ENCODE assay signal across 11 cellular contexts in the genomic region with DNA sequence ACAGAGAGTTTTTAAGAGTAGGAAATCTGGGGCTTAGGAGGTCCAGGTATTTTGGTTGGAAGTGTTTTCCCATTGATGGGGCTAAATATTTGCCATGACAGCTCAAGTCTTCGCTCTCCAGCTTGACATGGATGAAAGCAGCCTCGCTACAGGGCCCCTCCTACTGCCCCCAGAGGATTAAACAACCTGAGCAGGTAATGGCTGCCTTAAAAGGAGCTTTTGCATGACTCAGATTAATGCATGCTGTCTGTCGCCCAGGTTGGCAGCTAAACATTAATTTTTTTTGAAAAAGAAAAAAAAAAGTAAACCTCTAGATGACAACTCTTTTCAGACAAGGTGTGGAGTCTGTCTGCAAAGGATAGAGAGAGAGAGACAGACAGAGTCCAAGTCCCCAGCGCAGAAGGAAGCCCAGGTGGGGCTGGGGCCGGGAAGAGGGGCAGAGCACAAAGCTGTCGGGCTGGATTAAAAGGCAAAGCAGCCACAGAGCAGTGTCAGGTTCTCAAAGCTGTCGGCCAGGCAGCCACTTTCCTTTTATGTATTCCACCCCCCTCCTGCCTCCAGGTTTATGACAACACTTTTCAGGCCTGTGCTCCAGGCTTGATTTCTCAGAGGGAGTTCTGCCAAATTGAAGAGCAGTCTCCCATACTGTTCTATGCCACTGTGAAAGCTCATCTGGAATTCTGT.
DNase-seq lines count a peak whose midpoint lies in the region; ATAC-seq, FAIRE-seq and TF ChIP-seq lines count a peak whose summit lies in the region.
"Had no signal": no experiment of that assay in that cellular context is flagged by ENCODE, and none has a peak within 500 bp of the region (broad histone marks: within the 10 kb centered on the region; RNA-seq: fewer than 3 reads in every experiment).

No MANE protein-coding gene starts in this region.

- dilution Hi-C loops in keratinocyte (cut with MboI; ENCODE audit: extremely low pct_ligation_motif_present, low sequenced_read_pairs) = no loop called here

- intact Hi-C loops in activated CD4-positive, alpha-beta memory T cell treated with anti-CD3 and anti-CD28 coated beads for 36 hours (cut with micrococcal nuclease) = no loop called here

- H3K9me3 ChIP-seq in T-helper 17 cell (ENCODE audit: control insufficient read depth, low read length, poor library complexity, severe bottlenecking) (no peaks in the 10 kb centered on the region), keratinocyte (ENCODE audit: control insufficient read depth, low read depth, low read length) (no peaks in the 10 kb centered on the region), smooth muscle cell (replicated peaks; ENCODE audit: low read depth) (no peaks in the 10 kb centered on the region)

- H3K36me3 ChIP-seq in keratinocyte (ENCODE audit: control insufficient read depth in 2 of 2, extremely low read depth in 1 of 2, insufficient read depth in 2 of 2, low read length in 2 of 2) = peaks cover 18 to 70% of the 10 kb centered on the region in 2 experiments
- H3K36me3 ChIP-seq in smooth muscle cell (ENCODE audit: low read depth) = peaks cover 4% of the 10 kb centered on the region

- H4K20me1 ChIP-seq in keratinocyte (ENCODE audit: control insufficient read depth, extremely low read depth, insufficient read depth, low read length) = no peaks in the 10 kb centered on the region
- peaks cover 90% of the 10 kb centered on the region for H4K20me1 ChIP-seq in smooth muscle cell (ENCODE audit: low read depth)

- ATAC-seq in T-helper 17 cell (no peak), GM21619 (IDR thresholded peaks at IDR 0.05; ENCODE audit: unreplicated experiment) (no peak)

- no peak overlapping the region for H3K4me3 ChIP-seq in keratinocyte (ENCODE audit: control insufficient read depth in 2 of 3, extremely low read depth in 1 of 3, insufficient read depth in 2 of 3, low read depth in 1 of 3, low read length in 3 of 3)
- no peak overlapping the region for H3K4me3 ChIP-seq in smooth muscle cell

- H3K27ac ChIP-seq in keratinocyte (ENCODE audit: control insufficient read depth, insufficient read depth, low read length) = peak overlapping the region; percentile 90
- H3K27ac ChIP-seq in smooth muscle cell (ENCODE audit: low read depth) = peak overlapping the region; percentile 88

- H3K27me3 ChIP-seq in keratinocyte (ENCODE audit: control insufficient read depth, extremely low read depth, insufficient read depth, low read length) (no peaks in the 10 kb centered on the region), smooth muscle cell (ENCODE audit: low read depth) (no peaks in the 10 kb centered on the region)

- WGBS in smooth muscle cell (ENCODE audit: low lambda C conversion rate) = 37% methylated on average over 7 of the region's 7 CpGs

- no peak overlapping the region for H3K4me3 Mint-ChIP-seq in activated CD4-positive, alpha-beta memory T cell treated with anti-CD3 and anti-CD28 coated beads for 36 hours
- no peak overlapping the region for H3K4me3 Mint-ChIP-seq in activated CD4-positive, alpha-beta memory T cell treated with anti-CD3 and anti-CD28 coated beads, Interleukin-2, amount 10 ng/mL, durations not matched to agents 7 days and 5 days
- H3K4me3 Mint-ChIP-seq in T-helper 17 cell = no peak overlapping the region
- H3K4me3 Mint-ChIP-seq: H9 had no signal

- peaks cover 57% of the 10 kb centered on the region for H3K36me3 Mint-ChIP-seq in activated CD4-positive, alpha-beta memory T cell treated with anti-CD3 and anti-CD28 coated beads for 36 hours
- peaks cover 56% of the 10 kb centered on the region for H3K36me3 Mint-ChIP-seq in activated CD4-positive, alpha-beta memory T cell treated with anti-CD3 and anti-CD28 coated beads, Interleukin-2, amount 10 ng/mL, durations not matched to agents 7 days and 5 days (ENCODE audit: low read depth)
- H3K36me3 Mint-ChIP-seq in T-helper 17 cell (ENCODE audit: low read depth) = peaks cover 16% of the 10 kb centered on the region

- peaks cover 50% of the 10 kb centered on the region for H3F3A ChIP-seq in smooth muscle cell (ENCODE audit: low read depth)

- H3K4me1 ChIP-seq in keratinocyte (ENCODE audit: control insufficient read depth, extremely low read depth, insufficient read depth, low read length) (peaks cover 56% of the 10 kb centered on the region), smooth muscle cell (ENCODE audit: low read depth) (peaks cover 23% of the 10 kb centered on the region)

- CTCF ChIA-PET in activated CD4-positive, alpha-beta memory T cell treated with anti-CD3 and anti-CD28 coated beads for 36 hours (lab: Charles Lee) = interaction anchor here (0.5 kb wide), 1 partner anchor 1044 kb away, joined by 5 read pairs; no protein-coding TSS in a partner anchor
- CTCF ChIA-PET in activated CD4-positive, alpha-beta memory T cell treated with anti-CD3 and anti-CD28 coated beads, Interleukin-2, amount 10 ng/mL, durations not matched to agents 7 days and 5 days (lab: Charles Lee) = interaction anchor here (0.5 kb wide), 1 partner anchor 1117 kb away, joined by 3 read pairs; no protein-coding TSS in a partner anchor

- no peak for TF ChIP-seq CTCF in keratinocyte (optimal IDR thresholded peaks at IDR 0.05 in 1 of 3, IDR thresholded peaks at IDR 0.05 in 1 of 3, conservative IDR thresholded peaks at IDR 0.05 in 1 of 3; ENCODE audit: extremely low read depth in 1 of 3, insufficient read depth in 2 of 3, low read length in 3 of 3)
- no peak for TF ChIP-seq CTCF in smooth muscle cell (IDR thresholded peaks at IDR 0.05; ENCODE audit: borderline replicate concordance, insufficient read depth, poor library complexity, severe bottlenecking)

- no peak for FAIRE-seq in keratinocyte (lab: Jason Lieb, UNC)
- no peak for FAIRE-seq in frontal cortex (lab: Jason Lieb, UNC)

- H3K27me3 Mint-ChIP-seq in activated CD4-positive, alpha-beta memory T cell treated with anti-CD3 and anti-CD28 coated beads for 36 hours = no peaks in the 10 kb centered on the region
- no peaks in the 10 kb centered on the region for H3K27me3 Mint-ChIP-seq in activated CD4-positive, alpha-beta memory T cell treated with anti-CD3 and anti-CD28 coated beads, Interleukin-2, amount 10 ng/mL, durations not matched to agents 7 days and 5 days
- H3K27me3 Mint-ChIP-seq in T-helper 17 cell = no peaks in the 10 kb centered on the region

- peaks cover 2% of the 10 kb centered on the region for H3K4me1 Mint-ChIP-seq in activated CD4-positive, alpha-beta memory T cell treated with anti-CD3 and anti-CD28 coated beads for 36 hours (ENCODE audit: low read depth)
- H3K4me1 Mint-ChIP-seq in activated CD4-positive, alpha-beta memory T cell treated with anti-CD3 and anti-CD28 coated beads, Interleukin-2, amount 10 ng/mL, durations not matched to agents 7 days and 5 days = peaks cover 1% of the 10 kb centered on the region
- peaks cover 2% of the 10 kb centered on the region for H3K4me1 Mint-ChIP-seq in T-helper 17 cell

- H2AFZ ChIP-seq in keratinocyte (ENCODE audit: control insufficient read depth, low read length) = no peak overlapping the region
- no peak overlapping the region for H2AFZ ChIP-seq in smooth muscle cell (ENCODE audit: low read depth)

- peaks cover 5% of the 10 kb centered on the region for H3K9me1 ChIP-seq in keratinocyte (ENCODE audit: control insufficient read depth, extremely low read depth, insufficient read depth, low read length)

- H3K9ac ChIP-seq in keratinocyte (ENCODE audit: control insufficient read depth, extremely low read depth, insufficient read depth, low read length) (peak overlapping the region; percentile 13), smooth muscle cell (ENCODE audit: low read depth) (peak overlapping the region; percentile 30)

- H3K27ac Mint-ChIP-seq in activated CD4-positive, alpha-beta memory T cell treated with anti-CD3 and anti-CD28 coated beads for 36 hours = peak overlapping the region; percentile 60
- no peak overlapping the region for H3K27ac Mint-ChIP-seq in activated CD4-positive, alpha-beta memory T cell treated with anti-CD3 and anti-CD28 coated beads, Interleukin-2, amount 10 ng/mL, durations not matched to agents 7 days and 5 days
- peak overlapping the region; percentile 24 for H3K27ac Mint-ChIP-seq in T-helper 17 cell
- H3K27ac Mint-ChIP-seq: H9 had no signal

- peaks cover 16% of the 10 kb centered on the region for H3K79me2 ChIP-seq in keratinocyte (ENCODE audit: control insufficient read depth, insufficient read depth, low read length)
- peaks cover 14% of the 10 kb centered on the region for H3K79me2 ChIP-seq in smooth muscle cell (ENCODE audit: low read depth)

- H3K4me2 ChIP-seq in keratinocyte (ENCODE audit: control insufficient read depth, extremely low read depth, insufficient read depth, low read depth, low read length) = no peak overlapping the region
- H3K4me2 ChIP-seq in smooth muscle cell = peak overlapping the region; percentile 30

- no peak for DNase-seq in activated CD4-positive, alpha-beta memory T cell treated with anti-CD3 and anti-CD28 coated beads for 36 hours
- DNase-seq in activated CD4-positive, alpha-beta memory T cell treated with anti-CD3 and anti-CD28 coated beads, Interleukin-2, amount 10 ng/mL, durations not matched to agents 7 days and 5 days = no peak
- DNase-seq in T-helper 17 cell (no peak), keratinocyte (ENCODE audit: low read depth, low spot score) (no peak), smooth muscle cell (lab: John Stamatoyannopoulos, UW; ENCODE audit: unreplicated experiment) (no peak), frontal cortex (ENCODE audit: low spot score in 2 of 2) (no peak), cerebellum (ENCODE audit: low spot score) (no peak)
- DNase-seq: glutamatergic neuron, H9, NCI-H2227 treated with DMSO at 0.1 percent for 48 hours had no signal

- POLR2A ChIA-PET in activated CD4-positive, alpha-beta memory T cell treated with anti-CD3 and anti-CD28 coated beads for 36 hours (lab: Charles Lee) = no interaction called here
- POLR2A ChIA-PET in activated CD4-positive, alpha-beta memory T cell treated with anti-CD3 and anti-CD28 coated beads, Interleukin-2, amount 10 ng/mL, durations not matched to agents 7 days and 5 days (lab: Charles Lee) = interaction anchor here (1.5 kb wide), 1 partner anchor 11 kb away, joined by 6 read pairs; no protein-coding TSS in a partner anchor

- no peaks in the 10 kb centered on the region for H3K9me3 Mint-ChIP-seq in activated CD4-positive, alpha-beta memory T cell treated with anti-CD3 and anti-CD28 coated beads for 36 hours
- no peaks in the 10 kb centered on the region for H3K9me3 Mint-ChIP-seq in activated CD4-positive, alpha-beta memory T cell treated with anti-CD3 and anti-CD28 coated beads, Interleukin-2, amount 10 ng/mL, durations not matched to agents 7 days and 5 days
- H3K9me3 Mint-ChIP-seq: H9 had no signal
